In genomic region chr4:83180469-83180968, GRCh38 we compare ENCODE assay signal across 12 cellular contexts.
A peak's percentile ranks its signal among the peaks of the same experiment; 100 is the strongest.
DNase-seq lines count a peak whose midpoint lies in the region; ATAC-seq and TF ChIP-seq lines count a peak whose summit lies in the region.
"Had no signal": no experiment of that assay in that cellular context is flagged by ENCODE, and none has a peak within 500 bp of the region (broad histone marks: within the 10 kb centered on the region; RNA-seq: fewer than 3 reads in every experiment).

No MANE protein-coding gene starts in this region.

- H3K9me3 ChIP-seq in spleen = no peaks in the 10 kb centered on the region
- no peaks in the 10 kb centered on the region for H3K9me3 ChIP-seq in mammary epithelial cell (replicated peaks; ENCODE audit: insufficient read depth, low read length)

- intact Hi-C loops in spleen (cut with DNase I; ENCODE audit: low total_unique reads) = no loop called here
- intact Hi-C loops in mammary epithelial cell (cut with micrococcal nuclease) = no loop called here

- H3K4me2 ChIP-seq in mesendoderm (ENCODE audit: low read length) (no peak overlapping the region), mammary epithelial cell (ENCODE audit: insufficient read depth, low read depth, low read length) (no peak overlapping the region)

- BruUV-seq in mammary epithelial cell (replicated peaks; lab: Mats Ljungman, UMichigan) = no TSS peak

- dilution Hi-C loops in mammary epithelial cell (cut with HindIII; ENCODE audit: low sequenced_read_pairs) = loop anchor here (5.0 kb wide), 1 partner anchor 38 kb away; no protein-coding TSS in a partner anchor

- H2AK5ac ChIP-seq in mesendoderm (ENCODE audit: low read length) = no peak overlapping the region

- no peak overlapping the region for H3K4me3 Mint-ChIP-seq in endothelial cell (ENCODE audit: unreplicated experiment)
- H3K4me3 Mint-ChIP-seq: CD4-positive, alpha-beta T cell had no signal

- peak overlapping the region in 6 of 8 donors; percentile 3 to 51 (median 24) for H3K27ac ChIP-seq in spleen
- no peak overlapping the region for H3K27ac ChIP-seq in mesendoderm (ENCODE audit: low read depth, low read length)
- no peak overlapping the region for H3K27ac ChIP-seq in mammary epithelial cell (ENCODE audit: insufficient read depth, low read depth, low read length)

- H3K9ac ChIP-seq in mesendoderm (ENCODE audit: low read length) (no peak overlapping the region), mammary epithelial cell (ENCODE audit: insufficient read depth, low read length) (no peak overlapping the region)

- H3K18ac ChIP-seq in mesendoderm (ENCODE audit: low read length) = no peak overlapping the region

- H3K27ac Mint-ChIP-seq in endothelial cell (ENCODE audit: unreplicated experiment) = no peak overlapping the region
- H3K27ac Mint-ChIP-seq: CD4-positive, alpha-beta T cell had no signal

- H3K4ac ChIP-seq in mesendoderm (ENCODE audit: low read depth, low read length) = no peak overlapping the region

- 55 to 66% (median 58%) methylated on average over 7 of the region's 7 CpGs for WGBS in spleen, 5 donors
- no CpG with 5 or more reads among the region's 7 CpGs for WGBS in mesendoderm (ENCODE audit: extremely low coverage, insufficient coverage, low lambda C conversion rate)
- WGBS in mammary epithelial cell (ENCODE audit: low coverage, missing lambda C conversion rate) = 83% methylated on average over 7 of the region's 7 CpGs

- H3K27me3 Mint-ChIP-seq in endothelial cell (ENCODE audit: unreplicated experiment) = peaks cover 4% of the 10 kb centered on the region
- H3K27me3 Mint-ChIP-seq: CD4-positive, alpha-beta T cell had no signal

- H3K4me1 Mint-ChIP-seq in endothelial cell (ENCODE audit: unreplicated experiment) = no peaks in the 10 kb centered on the region

- no peak overlapping the region for H2AFZ ChIP-seq in mammary epithelial cell (ENCODE audit: low read depth, low read length)

- ATAC-seq in GM18873 (IDR thresholded peaks at IDR 0.05; ENCODE audit: low FRiP score, unreplicated experiment) (peak; percentile 74), GM21619 (IDR thresholded peaks at IDR 0.05; ENCODE audit: unreplicated experiment) (peak; percentile 40), HG03432 (IDR thresholded peaks at IDR 0.05; ENCODE audit: unreplicated experiment) (peak; percentile 59)

- DNase-seq in spleen (no peak), mesendoderm (no peak), endothelial cell (ENCODE audit: low spot score) (no peak), ACHN (no peak), mammary epithelial cell (no peak)
- DNase-seq: CD4-positive, alpha-beta T cell; nucleus accumbens; substantia nigra had no signal

- in situ Hi-C loops in ACHN (cut with HindIII; ENCODE audit: low pct_ligation_motif_present, low pct_unique_long_range_greater_than_20kb, low sequenced_read_pairs) = no loop called here
- in situ Hi-C loops in mammary epithelial cell (cut with MboI; ENCODE audit: low sequenced_read_pairs in 2 of 2) = no loop called here

- TF ChIP-seq CTCF in spleen (IDR thresholded peaks at IDR 0.05 in 8 of 11, conservative IDR thresholded peaks at IDR 0.05 in 3 of 11) (no peak), endothelial cell (IDR thresholded peaks at IDR 0.05; ENCODE audit: unreplicated experiment) (no peak), mammary epithelial cell (conservative IDR thresholded peaks at IDR 0.05 in 1 of 2, IDR thresholded peaks at IDR 0.05 in 1 of 2; ENCODE audit: extremely low read depth in 1 of 2, insufficient read depth in 1 of 2, low read depth in 1 of 2, low read length in 2 of 2) (no peak)

- H3K36me3 ChIP-seq in spleen = no peaks in the 10 kb centered on the region
- no peaks in the 10 kb centered on the region for H3K36me3 ChIP-seq in mesendoderm (ENCODE audit: control insufficient read depth, insufficient read depth, low read length)
- no peaks in the 10 kb centered on the region for H3K36me3 ChIP-seq in mammary epithelial cell (ENCODE audit: insufficient read depth, low read length)

- H2BK5ac ChIP-seq in mesendoderm (ENCODE audit: low read length) = no peak overlapping the region

- H3K79me2 ChIP-seq in mesendoderm (ENCODE audit: control insufficient read depth, insufficient read depth, low read length) (no peaks in the 10 kb centered on the region), mammary epithelial cell (ENCODE audit: insufficient read depth, low read length) (no peaks in the 10 kb centered on the region)

- H3K79me1 ChIP-seq in mesendoderm (ENCODE audit: low read length) = no peaks in the 10 kb centered on the region

- H2BK15ac ChIP-seq in mesendoderm (replicated peaks; ENCODE audit: low read depth) = no peak overlapping the region

- no peak for TF ChIP-seq POLR2A in spleen (IDR thresholded peaks at IDR 0.05)

- no peaks in the 10 kb centered on the region for H3K9me3 Mint-ChIP-seq in endothelial cell (ENCODE audit: unreplicated experiment)
- H3K9me3 Mint-ChIP-seq: CD4-positive, alpha-beta T cell had no signal

- no peak overlapping the region for H4K8ac ChIP-seq in mesendoderm (ENCODE audit: low read depth, low read length)

- CTCF ChIA-PET in mammary epithelial cell (lab: Charles Lee; ENCODE audit: low non-redundant PET) = no interaction called here

- H3K36me3 Mint-ChIP-seq in endothelial cell (ENCODE audit: low read depth, unreplicated experiment) = peaks cover 7% of the 10 kb centered on the region

- H4K5ac ChIP-seq in mesendoderm (ENCODE audit: low read length) = no peak overlapping the region

- H3K23ac ChIP-seq in mesendoderm (ENCODE audit: low read length) = no peak overlapping the region

- H3K4me3 ChIP-seq in spleen = no peak overlapping the region
- H3K4me3 ChIP-seq in mesendoderm (ENCODE audit: low read length) = no peak overlapping the region
- no peak overlapping the region for H3K4me3 ChIP-seq in mammary epithelial cell (replicated peaks in 1 of 3; ENCODE audit: insufficient read depth in 1 of 3, low read depth in 2 of 3, low read length in 3 of 3)
- H3K4me3 ChIP-seq: lung had no signal

- no peak overlapping the region for H3K56ac ChIP-seq in mesendoderm (ENCODE audit: low read length)

- no peaks in the 10 kb centered on the region for H3K27me3 ChIP-seq in spleen (replicated peaks in 1 of 7)
- no peaks in the 10 kb centered on the region for H3K27me3 ChIP-seq in mesendoderm (ENCODE audit: insufficient read depth, low read length, poor library complexity)
- no peaks in the 10 kb centered on the region for H3K27me3 ChIP-seq in mammary epithelial cell (ENCODE audit: insufficient read depth, low read length)

- peaks cover 0 to 19% (median 14%) of the 10 kb centered on the region in 6 donors for H3K4me1 ChIP-seq in spleen
- H3K4me1 ChIP-seq in mesendoderm (ENCODE audit: control insufficient read depth, low read depth, low read length) = no peaks in the 10 kb centered on the region
- no peaks in the 10 kb centered on the region for H3K4me1 ChIP-seq in mammary epithelial cell (ENCODE audit: insufficient read depth, low read length)

- H4K20me1 ChIP-seq in mammary epithelial cell (ENCODE audit: insufficient read depth, low read length) = no peaks in the 10 kb centered on the region

- H2BK120ac ChIP-seq in mesendoderm (ENCODE audit: low read depth, low read length) = no peak overlapping the region

Comparison
In these comparisons a context has a peak if more than half of its experiments do, and no peak if none do; other contexts are left out.
1. H3K27ac ChIP-seq: peak in spleen (6 of 8); none in mesendoderm (single experiment) and mammary epithelial cell (single experiment).
2. Peak in every context shown above with its lines, with median percentiles within 50 percentile points of each other: ATAC-seq.